ENCODE assay signal across 22 cellular contexts in genomic region chr7:64905133-64905532, GRCh38. TPM values are rescaled to one million over a fixed set of nuclear protein-coding genes. Genes with fewer than 3 reads are reported as not detected.
DNase-seq lines count a peak whose midpoint lies in the region; TF ChIP-seq lines count a peak whose summit lies in the region.
"Had no signal": no experiment of that assay in that cellular context is flagged by ENCODE, and none has a peak within 500 bp of the region (broad histone marks: within the 10 kb centered on the region; RNA-seq: fewer than 3 reads in every experiment).

No MANE protein-coding gene starts in this region.

- TF ChIP-seq CTCF in NB4 (IDR thresholded peaks at IDR 0.05; ENCODE audit: low read depth, low read length) (no peak), fibroblast of villous mesenchyme (IDR thresholded peaks at IDR 0.05; ENCODE audit: insufficient read depth, low read depth, low read length) (no peak)

- peaks cover 1% of the 10 kb centered on the region for H3K79me1 ChIP-seq in trophoblast cell (ENCODE audit: low read length)

- peaks cover 24% of the 10 kb centered on the region for H3K4me1 Mint-ChIP-seq in activated CD4-positive, alpha-beta T cell treated with anti-CD3 and anti-CD28 coated beads, Interleukin-2, amount 10 ng/mL, durations not matched to agents 24 days and 14 days

- H3K18ac ChIP-seq in trophoblast cell (ENCODE audit: low read length), result no peak overlapping the region

- no peak overlapping the region for H4K91ac ChIP-seq in trophoblast cell (ENCODE audit: low read depth, low read length)

- TF ChIP-seq POLR2A in NB4 (IDR thresholded peaks at IDR 0.05; ENCODE audit: extremely low read depth, insufficient read length), result no peak

- H3K4me3 ChIP-seq in NB4 (ENCODE audit: low read depth, low read length), result peak overlapping the region; percentile 93
- H3K4me3 ChIP-seq in fibroblast of villous mesenchyme (ENCODE audit: low read depth, low read length), result peak overlapping the region; percentile 22
- H3K4me3 ChIP-seq in trophoblast cell (ENCODE audit: low read depth, low read length), result no peak overlapping the region
- H3K4me3 ChIP-seq: smooth muscle cell, tibial artery had no signal

- no peak overlapping the region for H3K27ac ChIP-seq in trophoblast cell (ENCODE audit: low read depth, low read length)
- H3K27ac ChIP-seq: brain microvascular endothelial cell, parathyroid adenoma, tibial artery had no signal

- H3K9me3 ChIP-seq in trophoblast cell (ENCODE audit: insufficient read depth, low read depth, low read length), result no peaks in the 10 kb centered on the region
- H3K9me3 ChIP-seq: tibial artery had no signal

- no peaks in the 10 kb centered on the region for H3K27me3 ChIP-seq in trophoblast cell (ENCODE audit: insufficient read depth, low read length)
- H3K27me3 ChIP-seq: brain microvascular endothelial cell, tibial artery had no signal

- no peak overlapping the region for H3K27ac Mint-ChIP-seq in activated CD4-positive, alpha-beta T cell treated with anti-CD3 and anti-CD28 coated beads, Interleukin-2, amount 10 ng/mL, durations not matched to agents 24 days and 14 days
- H3K27ac Mint-ChIP-seq: activated naive CD4-positive, alpha-beta T cell treated with anti-CD3 and anti-CD28 coated beads for 36 hours; T-helper 2 cell treated with Interferon-gamma antibody and Interleukin-4, amounts not matched to agents 5 μg/mL and 100 μg/mL, for 36 hours had no signal

- H3K9me3 Mint-ChIP-seq in activated CD4-positive, alpha-beta T cell treated with anti-CD3 and anti-CD28 coated beads, Interleukin-2, amount 10 ng/mL, durations not matched to agents 24 days and 14 days, result peaks cover 7% of the 10 kb centered on the region

- no peak overlapping the region for H2BK5ac ChIP-seq in trophoblast cell (ENCODE audit: low read depth, low read length, poor library complexity)

- H3K14ac ChIP-seq in trophoblast cell (ENCODE audit: low read length), result no peak overlapping the region

- peaks cover 4% of the 10 kb centered on the region in 2 experiments for H3K4me1 ChIP-seq in trophoblast cell (ENCODE audit: control insufficient read depth in 1 of 2, insufficient read depth in 2 of 2, low read length in 2 of 2)
- H3K4me1 ChIP-seq: parathyroid adenoma had no signal

- no peak overlapping the region for H3K9ac ChIP-seq in trophoblast cell (ENCODE audit: low read length)
- H3K9ac ChIP-seq: parathyroid adenoma had no signal

- H4K8ac ChIP-seq in trophoblast cell (ENCODE audit: low read depth, low read length), result no peak overlapping the region

- no peak overlapping the region for H4K12ac ChIP-seq in trophoblast cell (ENCODE audit: low read depth, low read length)

- no peak overlapping the region for H2BK120ac ChIP-seq in trophoblast cell (ENCODE audit: insufficient read depth, low read length, poor library complexity)

- H3K4me3 Mint-ChIP-seq in activated CD4-positive, alpha-beta T cell treated with anti-CD3 and anti-CD28 coated beads, Interleukin-2, amount 10 ng/mL, durations not matched to agents 24 days and 14 days, result peak overlapping the region; percentile 52

- intact Hi-C loops in activated CD4-positive, alpha-beta T cell treated with anti-CD3 and anti-CD28 coated beads, Interleukin-2, amount 10 ng/mL, durations not matched to agents 24 days and 14 days (cut with micrococcal nuclease), result no loop called here

- no peaks in the 10 kb centered on the region for H3K27me3 Mint-ChIP-seq in activated CD4-positive, alpha-beta T cell treated with anti-CD3 and anti-CD28 coated beads, Interleukin-2, amount 10 ng/mL, durations not matched to agents 24 days and 14 days

- H2BK12ac ChIP-seq in trophoblast cell (ENCODE audit: low read length), result no peak overlapping the region

- no peak overlapping the region for H2AFZ ChIP-seq in trophoblast cell (ENCODE audit: insufficient read depth, low read length, poor library complexity)
- H2AFZ ChIP-seq: parathyroid adenoma had no signal

- WGBS in trophoblast cell (ENCODE audit: extremely low coverage, insufficient coverage, insufficient read length), result no CpG with 5 or more reads among the region's 12 CpGs

- peak overlapping the region; percentile 19 for H3K4ac ChIP-seq in trophoblast cell (ENCODE audit: low read depth, low read length)

- no peak overlapping the region for H3K4me2 ChIP-seq in trophoblast cell (ENCODE audit: low read length)
- H3K4me2 ChIP-seq: smooth muscle cell had no signal

- H3K36me3 Mint-ChIP-seq in activated CD4-positive, alpha-beta T cell treated with anti-CD3 and anti-CD28 coated beads, Interleukin-2, amount 10 ng/mL, durations not matched to agents 24 days and 14 days (ENCODE audit: low read depth), result peaks cover 37% of the 10 kb centered on the region

- no peak overlapping the region for H3K23ac ChIP-seq in trophoblast cell (ENCODE audit: low read length)

- DNase-seq in activated CD4-positive, alpha-beta T cell treated with anti-CD3 and anti-CD28 coated beads, Interleukin-2, amount 10 ng/mL, durations not matched to agents 24 days and 14 days, result no peak
- DNase-seq in activated CD4-positive, alpha-beta T cell treated with anti-CD3 and anti-CD28 coated beads, Interleukin-2, amount 50 U/mL, for 4 hours, result no peak
- DNase-seq in NB4 (ENCODE audit: low read depth) (no peak), fibroblast of villous mesenchyme (ENCODE audit: low read depth) (peak; percentile 15), trophoblast cell (no peak), nucleus accumbens (lab: John Stamatoyannopoulos, UW) (no peak), retina (no peak), EL (no peak)
- DNase-seq: 8988T; activated CD4-positive, CD25-positive, alpha-beta regulatory T cell treated with anti-CD3 and anti-CD28 coated beads, Interleukin-2, amount 50 U/mL, for 72 hours; activated CD8-positive, alpha-beta memory T cell treated with anti-CD3 and anti-CD28 coated beads, Interleukin-2, amount 50 U/mL, for 4 hours; activated naive CD4-positive, alpha-beta T cell treated with anti-CD3 and anti-CD28 coated beads for 36 hours; brain microvascular endothelial cell; head of caudate nucleus; KBM-7; kidney glomerular epithelial cell; NCI-H1092 treated with DMSO at 0.1 percent for 48 hours; NCI-H226; tibial artery had no signal

- H3K36me3 ChIP-seq in trophoblast cell (ENCODE audit: control insufficient read depth in 1 of 2, insufficient read depth in 2 of 2, low read length in 2 of 2), result no peaks in the 10 kb centered on the region
- H3K36me3 ChIP-seq: brain microvascular endothelial cell, tibial artery had no signal

- H2AK5ac ChIP-seq in trophoblast cell (ENCODE audit: low read length), result no peak overlapping the region

- peaks cover 16% of the 10 kb centered on the region for H3K79me2 ChIP-seq in trophoblast cell (ENCODE audit: control insufficient read depth, insufficient read depth, low read length, poor library complexity)

RNA-seq across cellular contexts. Expression of gene ZNF273, which starts 2.1 kb away (rescaled TPM):
- total RNA-seq in activated CD4-positive, alpha-beta T cell treated with anti-CD3 and anti-CD28 coated beads, Interleukin-2, amount 10 ng/mL, durations not matched to agents 24 days and 14 days, result 8.7 and 9.4 TPM in 2 replicates
- total RNA-seq in fibroblast of villous mesenchyme, result 1.3 and 3.9 TPM in 2 replicates
- 6.1 and 6.4 TPM in 2 replicates for polyA plus RNA-seq in trophoblast cell (2013)
